Comparison of ENCODE assay signal across 8 cellular contexts in genomic region chr19:41328157-41328817, GRCh38. TPM values are rescaled to one million over a fixed set of nuclear protein-coding genes. Genes with fewer than 3 reads are reported as not detected.
A peak's percentile ranks its signal among the peaks of the same experiment; 100 is the strongest.
DNase-seq lines count a peak whose midpoint lies in the region; ATAC-seq and TF ChIP-seq lines count a peak whose summit lies in the region.

No MANE protein-coding gene starts in this region.

- peak overlapping the region; percentile 50 for H3K27ac Mint-ChIP-seq in HFFc6
- H3K27ac Mint-ChIP-seq in WTC11 = peak overlapping the region; percentile 62; the same call in 1 of the 2 replicates
- peak overlapping the region; percentile 98 to 100 (median 99) for H3K27ac Mint-ChIP-seq in immature natural killer cell

- no peak for ATAC-seq in WTC11
- peak; percentile 64 for ATAC-seq in stimulated activated naive CD8-positive, alpha-beta T cell treated with anti-CD3 and anti-CD28 coated beads, Interleukin-15, Interleukin-2, amounts not matched to agents 100 U/mL and 50 U/mL, for 24 hours

- TF ChIP-seq CTCF in HFFc6 (IDR thresholded peaks at IDR 0.05) = no peak
- no peak for TF ChIP-seq CTCF in WTC11 (IDR thresholded peaks at IDR 0.05)

- H3K4me1 ChIP-seq in ES-I3 (ENCODE audit: insufficient read depth, low read length) = peaks cover 36% of the 10 kb centered on the region

- no peak for DNase-seq in HFFc6
- no peak for DNase-seq in WTC11 (ENCODE audit: low spot score)
- no peak for DNase-seq in immature natural killer cell
- DNase-seq in stimulated activated naive CD8-positive, alpha-beta T cell treated with anti-CD3 and anti-CD28 coated beads, Interleukin-15, Interleukin-2, amounts not matched to agents 100 U/mL and 50 U/mL, for 24 hours = peak; percentile 62
- no peak for DNase-seq in GM19240 (ENCODE audit: insufficient read length, low spot score)
- DNase-seq in NCI-H146 (lab: John Stamatoyannopoulos, UW) = no peak
- DNase-seq in cerebellar cortex (ENCODE audit: low spot score) = no peak

- H3K4me1 Mint-ChIP-seq in HFFc6 (ENCODE audit: low read depth) = peaks cover 54% of the 10 kb centered on the region
- peaks cover 56% of the 10 kb centered on the region for H3K4me1 Mint-ChIP-seq in WTC11
- peaks cover 74 to 85% of the 10 kb centered on the region in 2 donors for H3K4me1 Mint-ChIP-seq in immature natural killer cell

- 0 out of 2 replicates have a peak overlapping the region, but pooled peaks have one; percentile 18 for H3K9ac ChIP-seq in ES-I3 (ENCODE audit: low read depth, low read length)

- CTCF ChIA-PET in WTC11 (lab: Charles Lee) = interaction anchor here (1.4 to 4.8 kb wide), 6 partner anchors 19 to 425 kb away, joined by 3 to 44 read pairs (median 5); partner anchors contain the start of genes DMAC2 and TGFB1

- no peaks in the 10 kb centered on the region for H3K9me3 Mint-ChIP-seq in HFFc6
- H3K9me3 Mint-ChIP-seq in WTC11 = no peaks in the 10 kb centered on the region
- no peaks in the 10 kb centered on the region for H3K9me3 Mint-ChIP-seq in immature natural killer cell

- H3K36me3 Mint-ChIP-seq in HFFc6 (ENCODE audit: low read depth) (peaks cover 36% of the 10 kb centered on the region), WTC11 (no peaks in the 10 kb centered on the region), immature natural killer cell (peaks cover 24 to 39% (median 27%) of the 10 kb centered on the region in 3 donors)

- H3K27me3 Mint-ChIP-seq in HFFc6 (ENCODE audit: insufficient read depth) (no peaks in the 10 kb centered on the region; the same call in none of the 2 replicates), WTC11 (ENCODE audit: low read depth) (peaks cover 19% of the 10 kb centered on the region), immature natural killer cell (ENCODE audit: low read depth in 3 of 3) (peaks cover 54 to 82% (median 79%) of the 10 kb centered on the region in 3 donors)

- no peaks in the 10 kb centered on the region for H3K9me3 ChIP-seq in ES-I3 (ENCODE audit: control insufficient read depth, insufficient read depth, low read length)

- H3K36me3 ChIP-seq in ES-I3 (ENCODE audit: insufficient read depth, low read length) = no peaks in the 10 kb centered on the region

- 0 out of 2 replicates have a peak overlapping the region, but pooled peaks have one; percentile 18 for H3K4me3 Mint-ChIP-seq in HFFc6
- H3K4me3 Mint-ChIP-seq in WTC11 = peak overlapping the region; percentile 43
- H3K4me3 Mint-ChIP-seq in immature natural killer cell = peak overlapping the region; percentile 64 to 86 (median 80)

- POLR2A ChIA-PET in WTC11 (lab: Charles Lee) = no interaction called here

TF ChIP-seq in WTC11, 78 proteins besides CTCF, POLR2A, EP300 and RAD21:
- no peak for TF ChIP-seq JUN (CRISPR knock-in tag; IDR thresholded peaks at IDR 0.05)
TF ChIP-seq in WTC11: peak in this region for 0.

RNA-seq across cellular contexts. Expression of gene CCDC97, which starts 18.3 kb away (rescaled TPM):
- 10 to 100 TPM; 15.4 to 19.1 (median 16.8) TPM for total RNA-seq in HFFc6 (2021; fragmentation: NEBNext Ultra II Directional; extraction: Animal tissue kit (Norgen Biotek cat#: 25700))
- total RNA-seq in WTC11 (2021) = 29.7 to 31.4 TPM (median 30.8 TPM) in 3 replicates
- polyA plus RNA-seq in immature natural killer cell = 10 to 100 TPM; 14.2 to 38.2 (median 16.9) TPM

RNA-seq across cellular contexts. Expression of gene TGFB1, which starts 25.4 kb away (rescaled TPM):
- total RNA-seq in HFFc6 (2021; fragmentation: NEBNext Ultra II Directional; extraction: Animal tissue kit (Norgen Biotek cat#: 25700)) = 100 to 1,000 TPM; 150 to 163 (median 158) TPM
- total RNA-seq in WTC11 (2021) = 10.4 to 11.8 TPM (median 11.0 TPM) in 3 replicates
- polyA plus RNA-seq in immature natural killer cell = 100 to 1,000 TPM in 1 of 3 donors, 10 to 100 TPM in 2; 51.4 to 196 (median 66.4) TPM

RNA-seq across cellular contexts. Expression of gene B9D2, which starts 35.7 kb away (rescaled TPM):
- 1 to 10 TPM; 4.9 to 6.8 (median 6.3) TPM for total RNA-seq in HFFc6 (2021; fragmentation: NEBNext Ultra II Directional; extraction: Animal tissue kit (Norgen Biotek cat#: 25700))
- 4.5 to 6.3 TPM (median 4.7 TPM) in 3 replicates for total RNA-seq in WTC11 (2021)
- 10 to 100 TPM in 2 of 3 donors, 1 to 10 TPM in 1; 8.9 to 14.8 (median 14.7) TPM for polyA plus RNA-seq in immature natural killer cell

RNA-seq across cellular contexts. Expression of gene TMEM91, which starts 48.0 kb away (rescaled TPM):
- 1 to 10 TPM; 1.4 to 2.6 (median 1.7) TPM for total RNA-seq in HFFc6 (2021; fragmentation: NEBNext Ultra II Directional; extraction: Animal tissue kit (Norgen Biotek cat#: 25700))
- total RNA-seq in WTC11 (2021) = 5.3 to 6.0 TPM (median 5.3 TPM) in 3 replicates
- 1 to 10 TPM; 5.2 to 7.0 (median 6.1) TPM for polyA plus RNA-seq in immature natural killer cell

Comparison
In these comparisons a context has a peak if more than half of its experiments do, and no peak if none do; other contexts are left out.
1. H3K4me3 Mint-ChIP-seq: peak in every context shown above with its lines; median percentile 80 in immature natural killer cell; 43 in WTC11; 18 in HFFc6.
2. RNA of gene TGFB1, which starts 25.4 kb away (total RNA-seq): 150 to 163 TPM in HFFc6; 10.4 to 11.8 TPM in WTC11; every median in the first group is over 10 times any median in the second.
3. Peak in every context shown above with its lines, with median percentiles within 50 percentile points of each other: H3K27ac Mint-ChIP-seq.